ENCODE assay signal across 22 cellular contexts in the genomic region with DNA sequence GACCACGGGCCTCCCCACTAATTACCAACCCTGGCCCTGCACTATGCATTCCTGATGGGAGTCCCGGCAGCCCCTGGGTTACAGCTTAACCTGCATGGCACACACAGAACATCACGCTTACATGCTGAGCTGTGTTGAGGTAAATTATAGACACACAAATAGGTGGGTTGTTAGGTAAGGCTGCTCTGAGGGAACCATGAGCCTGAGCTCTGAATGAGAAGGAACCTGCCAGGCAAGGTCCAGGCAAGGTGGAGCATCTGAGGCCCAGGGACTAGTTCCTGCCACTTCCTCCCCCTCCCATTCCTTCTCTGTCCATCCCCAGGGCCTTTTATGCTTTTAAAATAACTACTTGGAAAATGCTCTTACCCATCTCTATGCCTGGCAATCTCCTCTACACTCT.
A peak's percentile ranks its signal among the peaks of the same experiment; 100 is the strongest.
DNase-seq lines count a peak whose midpoint lies in the region; ATAC-seq and TF ChIP-seq lines count a peak whose summit lies in the region.
"Had no signal": no experiment of that assay in that cellular context is flagged by ENCODE, and none has a peak within 500 bp of the region (broad histone marks: within the 10 kb centered on the region; RNA-seq: fewer than 3 reads in every experiment).

No MANE protein-coding gene starts in this region.

- TF ChIP-seq CTCF in right atrium auricular region (IDR thresholded peaks at IDR 0.05) (no peak), heart right ventricle (IDR thresholded peaks at IDR 0.05) (no peak), hepatocyte (IDR thresholded peaks at IDR 0.05; ENCODE audit: poor library complexity) (no peak), progenitor cell of endocrine pancreas (IDR thresholded peaks at IDR 0.05; ENCODE audit: unreplicated experiment) (no peak)

- DNase-seq in right atrium auricular region (ENCODE audit: low spot score) (peak; percentile 28), heart right ventricle (no peak), hepatocyte (ENCODE audit: low spot score) (no peak), progenitor cell of endocrine pancreas (ENCODE audit: low spot score, unreplicated experiment) (no peak)
- DNase-seq: CD4-positive, CD25-positive, alpha-beta regulatory T cell; DMS79; EL; GF-D8; Kasumi-1; NCI-H1092 treated with DMSO at 0.1 percent for 48 hours; NCI-H2029; NCI-H446; NCI-H524 treated with DMSO at 0.1 percent for 48 hours; NCI-H774; SK-N-SH had no signal

- H3K4me2 ChIP-seq in hepatocyte: peak overlapping the region; percentile 22
- H3K4me2 ChIP-seq: BLaER1, GM23338, SK-N-SH had no signal

- H3K4me3 ChIP-seq in right atrium auricular region: no peak overlapping the region
- H3K4me3 ChIP-seq in heart right ventricle: no peak overlapping the region
- no peak overlapping the region for H3K4me3 ChIP-seq in hepatocyte
- H3K4me3 ChIP-seq: BLaER1, GM23338, K562 had no signal

- no peaks in the 10 kb centered on the region for H3K27me3 Mint-ChIP-seq in progenitor cell of endocrine pancreas

- no peaks in the 10 kb centered on the region for H4K20me1 ChIP-seq in hepatocyte (ENCODE audit: insufficient read depth, poor library complexity, severe bottlenecking)
- H4K20me1 ChIP-seq: BLaER1 had no signal

- H3K4me3 Mint-ChIP-seq in progenitor cell of endocrine pancreas (ENCODE audit: low read depth): peak overlapping the region; percentile 37
- H3K4me3 Mint-ChIP-seq: CD4-positive, CD25-positive, alpha-beta regulatory T cell; GM23338; H9 had no signal

- H3K4me1 Mint-ChIP-seq in progenitor cell of endocrine pancreas (ENCODE audit: low read depth): peaks cover 35% of the 10 kb centered on the region
- H3K4me1 Mint-ChIP-seq: CD4-positive, CD25-positive, alpha-beta regulatory T cell; GM23338; H9 had no signal

- WGBS in heart right ventricle, 2 donors: 84 to 85% methylated on average over 3 of the region's 3 CpGs
- 98% methylated on average over 3 of the region's 3 CpGs for WGBS in hepatocyte (ENCODE audit: low lambda C conversion rate, missing lambda C conversion rate)

- no peaks in the 10 kb centered on the region for H3K36me3 Mint-ChIP-seq in progenitor cell of endocrine pancreas (ENCODE audit: insufficient read depth)
- H3K36me3 Mint-ChIP-seq: CD4-positive, CD25-positive, alpha-beta regulatory T cell had no signal

- no peaks in the 10 kb centered on the region for H3K9me3 Mint-ChIP-seq in progenitor cell of endocrine pancreas (ENCODE audit: low read depth)
- H3K9me3 Mint-ChIP-seq: CD4-positive, CD25-positive, alpha-beta regulatory T cell; GM23338; H9 had no signal

- intact Hi-C loops in heart right ventricle (cut with DNase I): no loop called here

- H3K27ac ChIP-seq in right atrium auricular region: no peak overlapping the region
- no peak overlapping the region for H3K27ac ChIP-seq in heart right ventricle
- peak overlapping the region; percentile 80 for H3K27ac ChIP-seq in hepatocyte
- H3K27ac ChIP-seq: BLaER1 had no signal

- no peaks in the 10 kb centered on the region for H3K79me2 ChIP-seq in hepatocyte

- ATAC-seq in heart right ventricle: no peak
- no peak for ATAC-seq in GM21526 (IDR thresholded peaks at IDR 0.05; ENCODE audit: low FRiP score, unreplicated experiment)
- no peak for ATAC-seq in GM18868 (IDR thresholded peaks at IDR 0.05; ENCODE audit: unreplicated experiment)
- ATAC-seq in GM18520 (IDR thresholded peaks at IDR 0.05; ENCODE audit: unreplicated experiment): no peak
- ATAC-seq: GM23338, K562 had no signal

- peak overlapping the region; percentile 93 for H3K27ac Mint-ChIP-seq in progenitor cell of endocrine pancreas
- H3K27ac Mint-ChIP-seq: CD4-positive, CD25-positive, alpha-beta regulatory T cell; GM23338; H9 had no signal

- H3K36me3 ChIP-seq in right atrium auricular region (no peaks in the 10 kb centered on the region), heart right ventricle (no peaks in the 10 kb centered on the region), hepatocyte (replicated peaks; ENCODE audit: insufficient read depth, low read depth) (no peaks in the 10 kb centered on the region)
- H3K36me3 ChIP-seq: BLaER1 had no signal

- H3K9me3 ChIP-seq in right atrium auricular region (no peaks in the 10 kb centered on the region), heart right ventricle (no peaks in the 10 kb centered on the region), hepatocyte (ENCODE audit: low read depth) (no peaks in the 10 kb centered on the region)
- H3K9me3 ChIP-seq: BLaER1, SK-N-SH had no signal

- H3K9me2 ChIP-seq in hepatocyte (replicated peaks; ENCODE audit: insufficient read depth): no peaks in the 10 kb centered on the region
- H3K9me2 ChIP-seq: SK-N-SH had no signal

- H3K27me3 ChIP-seq in right atrium auricular region (no peaks in the 10 kb centered on the region), heart right ventricle (peaks cover 0 to 9% (median 0%) of the 10 kb centered on the region in 7 donors), hepatocyte (no peaks in the 10 kb centered on the region)
- H3K27me3 ChIP-seq: BLaER1 had no signal

- peak overlapping the region; percentile 45 for H2AFZ ChIP-seq in hepatocyte
- H2AFZ ChIP-seq: GM23338 had no signal

- no peaks in the 10 kb centered on the region for H3K4me1 ChIP-seq in right atrium auricular region
- no peaks in the 10 kb centered on the region for H3K4me1 ChIP-seq in heart right ventricle
- H3K4me1 ChIP-seq in hepatocyte (ENCODE audit: insufficient read depth): peaks cover 9% of the 10 kb centered on the region
- H3K4me1 ChIP-seq: BLaER1 had no signal
